18 cellular contexts compared by ENCODE assay signal in genomic region chr10:92268763-92269162, GRCh38. TPM values are rescaled to one million over a fixed set of nuclear protein-coding genes. Genes with fewer than 3 reads are reported as not detected.
DNase-seq lines count a peak whose midpoint lies in the region; ATAC-seq, FAIRE-seq and TF ChIP-seq lines count a peak whose summit lies in the region.
"Had no signal": no experiment of that assay in that cellular context is flagged by ENCODE, and none has a peak within 500 bp of the region (broad histone marks: within the 10 kb centered on the region; RNA-seq: fewer than 3 reads in every experiment).

No MANE protein-coding gene starts in this region.

- intact Hi-C loops in uterus (cut with DNase I; ENCODE audit: low total_unique reads): no loop called here

- ATAC-seq in stimulated activated memory B cell treated with anti-CD40 and anti-IgM and Interleukin-4, amounts not matched to agents 10 μg/mL and 1 μg/mL and 100 μg/mL, for 72 hours: peak; percentile 56
- no peak for ATAC-seq in GM18511 (IDR thresholded peaks at IDR 0.05; ENCODE audit: unreplicated experiment)
- ATAC-seq: CD8-positive, alpha-beta T cell had no signal

- DNase-seq in GM12891 (ENCODE audit: insufficient read length, low spot score) (no peak), NB4 (ENCODE audit: low read depth) (peak; percentile 65), SKM-1 treated with dmso at 0.1 percent for 144 hours (lab: John Stamatoyannopoulos, UW; ENCODE audit: unreplicated experiment) (peak; percentile 62), uterus (no peak), RPMI8226 (no peak)
- DNase-seq in stimulated activated CD8-positive, alpha-beta memory T cell treated with anti-CD3 and anti-CD28 coated beads, Interleukin-4, amount 100 ng/mL, for 48 hours: no peak
- DNase-seq: CD8-positive, alpha-beta T cell; DMS79; NCI-H1436 treated with DMSO at 0.1 percent for 48 hours; NCI-H2081; NCI-H510A treated with DMSO at 0.1 percent for 48 hours; OCI-M1 had no signal

- H3K27ac Mint-ChIP-seq in stimulated activated memory B cell treated with anti-CD40 and anti-IgM and Interleukin-4, amounts not matched to agents 10 μg/mL and 1 μg/mL and 100 μg/mL, for 72 hours: peak overlapping the region; percentile 57
- H3K27ac Mint-ChIP-seq: B cell; CD8-positive, alpha-beta T cell had no signal

- H3K4me1 Mint-ChIP-seq in stimulated activated memory B cell treated with anti-CD40 and anti-IgM and Interleukin-4, amounts not matched to agents 10 μg/mL and 1 μg/mL and 100 μg/mL, for 72 hours: peaks cover 46% of the 10 kb centered on the region

- no peak overlapping the region for H3K27ac ChIP-seq in uterus
- H3K27ac ChIP-seq: SJSA1 had no signal

- no peaks in the 10 kb centered on the region for H3K27me3 Mint-ChIP-seq in stimulated activated memory B cell treated with anti-CD40 and anti-IgM and Interleukin-4, amounts not matched to agents 10 μg/mL and 1 μg/mL and 100 μg/mL, for 72 hours
- H3K27me3 Mint-ChIP-seq: B cell had no signal

- H3K27me3 ChIP-seq in uterus: no peaks in the 10 kb centered on the region
- H3K27me3 ChIP-seq: SJSA1 had no signal

- FAIRE-seq in GM12891 (lab: Jason Lieb, UNC): peak; percentile 13
- FAIRE-seq: G401.6, H1 had no signal

- TF ChIP-seq CTCF in NB4 (IDR thresholded peaks at IDR 0.05; ENCODE audit: low read depth, low read length) (no peak), uterus (IDR thresholded peaks at IDR 0.05) (no peak)

- no peaks in the 10 kb centered on the region for H3K9me3 Mint-ChIP-seq in stimulated activated memory B cell treated with anti-CD40 and anti-IgM and Interleukin-4, amounts not matched to agents 10 μg/mL and 1 μg/mL and 100 μg/mL, for 72 hours
- H3K9me3 Mint-ChIP-seq: CD8-positive, alpha-beta T cell had no signal

- H3K36me3 Mint-ChIP-seq in stimulated activated memory B cell treated with anti-CD40 and anti-IgM and Interleukin-4, amounts not matched to agents 10 μg/mL and 1 μg/mL and 100 μg/mL, for 72 hours: peaks cover 15% of the 10 kb centered on the region
- H3K36me3 Mint-ChIP-seq: CD8-positive, alpha-beta T cell had no signal

- no peak overlapping the region for H3K4me3 Mint-ChIP-seq in stimulated activated memory B cell treated with anti-CD40 and anti-IgM and Interleukin-4, amounts not matched to agents 10 μg/mL and 1 μg/mL and 100 μg/mL, for 72 hours
- H3K4me3 Mint-ChIP-seq: B cell; CD8-positive, alpha-beta T cell had no signal

- no peaks in the 10 kb centered on the region for H3K9me3 ChIP-seq in uterus
- H3K9me3 ChIP-seq: SJSA1 had no signal

- no peak overlapping the region for H3K4me3 ChIP-seq in NB4 (ENCODE audit: low read depth, low read length)
- H3K4me3 ChIP-seq in uterus: no peak overlapping the region
- H3K4me3 ChIP-seq: SJSA1 had no signal

- no peaks in the 10 kb centered on the region for H3K36me3 ChIP-seq in uterus
- H3K36me3 ChIP-seq: SJSA1 had no signal

- TF ChIP-seq POLR2A in GM12891 (IDR thresholded peaks at IDR 0.05; ENCODE audit: low read depth, low read length) (no peak), NB4 (IDR thresholded peaks at IDR 0.05; ENCODE audit: extremely low read depth, insufficient read length) (no peak), uterus (IDR thresholded peaks at IDR 0.05) (no peak)

- no peaks in the 10 kb centered on the region for H3K4me1 ChIP-seq in uterus
- H3K4me1 ChIP-seq: SJSA1 had no signal

TF ChIP-seq in GM12891, 5 proteins besides CTCF, POLR2A, EP300 and RAD21:
- TF ChIP-seq POU2F2 (IDR thresholded peaks at IDR 0.05; ENCODE audit: low read depth, low read length) (no peak), SPI1 (IDR thresholded peaks at IDR 0.05; ENCODE audit: low read depth, low read length) (peak; percentile 52)
TF ChIP-seq in GM12891: peak in this region for 1.

RNA-seq across cellular contexts. Expression of gene CPEB3, which starts 22.1 kb away (rescaled TPM):
- 0.23 TPM for polyA plus RNA-seq in GM12891 (2012; ENCODE audit: low read depth, missing spikeins)
- 1 to 10 TPM; 2.6 to 5.4 (median 3.7) TPM for total RNA-seq in uterus

RNA-seq across cellular contexts. Expression of gene MARCHF5, which starts 22.2 kb away (rescaled TPM):
- polyA plus RNA-seq in GM12891 (2012; ENCODE audit: low read depth, missing spikeins): 11.6 TPM
- 10 to 100 TPM in 3 of 4 donors, 1 to 10 TPM in 1; 2.8 to 43.7 (median 22.9) TPM for total RNA-seq in uterus

Comparison
In these comparisons a context has a peak if more than half of its experiments do, and no peak if none do; other contexts are left out.
1. DNase-seq: peak in NB4 (single experiment) and SKM-1 treated with dmso at 0.1 percent for 144 hours (single experiment); none in GM12891 (single experiment), stimulated activated CD8-positive, alpha-beta memory T cell treated with anti-CD3 and anti-CD28 coated beads, Interleukin-4, amount 100 ng/mL, for 48 hours (single experiment), uterus (0 of 2) and RPMI8226 (single experiment).